9 cellular contexts compared by ENCODE assay signal in genomic region chr2:42072349-42073118, GRCh38. TPM values are rescaled to one million over a fixed set of nuclear protein-coding genes. Genes with fewer than 3 reads are reported as not detected.
A peak's percentile ranks its signal among the peaks of the same experiment; 100 is the strongest.
DNase-seq lines count a peak whose midpoint lies in the region; ATAC-seq and TF ChIP-seq lines count a peak whose summit lies in the region.
"Had no signal": no experiment of that assay in that cellular context is flagged by ENCODE, and none has a peak within 500 bp of the region (broad histone marks: within the 10 kb centered on the region; RNA-seq: fewer than 3 reads in every experiment).

No MANE protein-coding gene starts in this region.

- DNase-seq in LHCN-M2 (ENCODE audit: low read depth) (peak; percentile 94), OCI-M1 (lab: John Stamatoyannopoulos, UW) (peak; percentile 41), cardiac muscle cell (ENCODE audit: low read depth in 1 of 2, low spot score in 1 of 2) (peak; percentile 53 to 63), anterior cingulate cortex (lab: John Stamatoyannopoulos, UW) (no peak), occipital lobe (lab: John Stamatoyannopoulos, UW) (no peak)
- DNase-seq: activated CD4-positive, alpha-beta T cell treated with anti-CD3 and anti-CD28 coated beads, Interleukin-2, amount 50 U/mL, for 4 hours had no signal

- no peak for ATAC-seq in GM18867 (IDR thresholded peaks at IDR 0.05; ENCODE audit: unreplicated experiment)

- peak overlapping the region; percentile 29 to 68 (median 49) for H3K9ac ChIP-seq in skeletal muscle tissue (ENCODE audit: low read depth in 1 of 3, low read length in 3 of 3)

- H3K4me1 ChIP-seq in cardiac muscle cell (ENCODE audit: low read depth): peaks cover 16% of the 10 kb centered on the region
- H3K4me1 ChIP-seq in skeletal muscle tissue (ENCODE audit: control insufficient read depth in 3 of 3, insufficient read depth in 3 of 3, low read length in 3 of 3): peaks cover 34 to 47% (median 34%) of the 10 kb centered on the region in 3 donors

- H3K9me3 ChIP-seq in cardiac muscle cell (ENCODE audit: low read depth) (no peaks in the 10 kb centered on the region), skeletal muscle tissue (ENCODE audit: control insufficient read depth in 3 of 3, low read length in 3 of 3) (no peaks in the 10 kb centered on the region)

- H3K4me3 ChIP-seq in cardiac muscle cell: no peak overlapping the region
- peak overlapping the region; percentile 19 to 54 (median 22) for H3K4me3 ChIP-seq in skeletal muscle tissue (ENCODE audit: low read length in 3 of 3)

- H3K27me3 ChIP-seq in cardiac muscle cell (no peaks in the 10 kb centered on the region), skeletal muscle tissue (ENCODE audit: control insufficient read depth in 3 of 3, insufficient read depth in 3 of 3, low read length in 3 of 3) (no peaks in the 10 kb centered on the region)

- TF ChIP-seq CTCF in cardiac muscle cell (IDR thresholded peaks at IDR 0.05; ENCODE audit: low read depth, low read length): no peak

- no peaks in the 10 kb centered on the region for H3K36me3 ChIP-seq in cardiac muscle cell
- no peaks in the 10 kb centered on the region for H3K36me3 ChIP-seq in skeletal muscle tissue (ENCODE audit: control insufficient read depth in 3 of 3, insufficient read depth in 3 of 3, low read length in 3 of 3)

- H3K27ac ChIP-seq in cardiac muscle cell: no peak overlapping the region
- H3K27ac ChIP-seq in skeletal muscle tissue (ENCODE audit: low read depth, low read length): peak overlapping the region; percentile 85
- H3K27ac ChIP-seq: HL-60 had no signal

RNA-seq across cellular contexts. Expression of gene PKDCC, which starts 24.7 kb away (rescaled TPM):
- total RNA-seq in LHCN-M2 (2014; rRNA removed) (5.7 and 7.1 TPM in 2 replicates), cardiac muscle cell (169 and 228 TPM in 2 replicates), skeletal muscle tissue (89.2 TPM), occipital lobe (16.2 TPM)
- polyA plus RNA-seq in LHCN-M2 (2012): 4.2 TPM
- polyA plus RNA-seq in cardiac muscle cell: 157 and 185 TPM in 2 replicates

Comparison
In these comparisons a context has a peak if more than half of its experiments do, and no peak if none do; other contexts are left out.
1. DNase-seq: peak in LHCN-M2 (single experiment), OCI-M1 (single experiment) and cardiac muscle cell (2 of 2); none in anterior cingulate cortex (0 of 58) and occipital lobe (single experiment).